Comparison of ENCODE assay signal across 9 cellular contexts in genomic region chr6:35552285-35552917, GRCh38. TPM values are rescaled to one million over a fixed set of nuclear protein-coding genes. Genes with fewer than 3 reads are reported as not detected.
DNase-seq lines count a peak whose midpoint lies in the region; ATAC-seq and TF ChIP-seq lines count a peak whose summit lies in the region.
"Had no signal": no experiment of that assay in that cellular context is flagged by ENCODE, and none has a peak within 500 bp of the region (broad histone marks: within the 10 kb centered on the region; RNA-seq: fewer than 3 reads in every experiment).

No MANE protein-coding gene starts in this region.

- H3K4me3 ChIP-seq in fibroblast of mammary gland (ENCODE audit: control insufficient read depth, low read depth, low read length): no peak overlapping the region

- TF ChIP-seq CTCF in fibroblast of mammary gland (conservative IDR thresholded peaks at IDR 0.05; ENCODE audit: control insufficient read depth, insufficient read depth, low read depth, low read length): peak; percentile 97

- intact Hi-C loops in left cardiac atrium (cut with DNase I): no loop called here

- DNase-seq in ELR (ENCODE audit: low read depth) (peak; percentile 36), NCI-H1694 treated with DMSO at 0.1 percent for 48 hours (lab: John Stamatoyannopoulos, UW) (peak; percentile 14), fibroblast of mammary gland (ENCODE audit: low read depth) (peak; percentile 56), LoVo (ENCODE audit: low spot score) (no peak), left cardiac atrium (no peak)
- peak; percentile 10 for DNase-seq in activated CD8-positive, alpha-beta memory T cell treated with anti-CD3 and anti-CD28 coated beads, Interleukin-2, amount 50 U/mL, for 1 hour (ENCODE audit: extremely low read depth)
- peak; percentile 57 for DNase-seq in stimulated activated CD4-positive, alpha-beta T cell treated with anti-CD3 and anti-CD28 coated beads, Interleukin-12 subunit alpha, Interleukin-12 subunit beta, amount 100 ng/mL, for 4 hours

- ATAC-seq in HG03565 (IDR thresholded peaks at IDR 0.05; ENCODE audit: unreplicated experiment) (no peak), left cardiac atrium (no peak)

RNA-seq across cellular contexts. Expression of gene TULP1, which starts 39.7 kb away (rescaled TPM):
- under 1 TPM in 1 of 2 donors, not detected in 1; 0.32 TPM for total RNA-seq in left cardiac atrium
- total RNA-seq: T-helper 1 cell treated with Interleukin-12 subunit alpha and Interleukin-12 subunit beta and Interleukin-4 antibody, amounts not matched to agents 30 ng/mL and 1 ng/mL, for 36 hours had no signal

RNA-seq across cellular contexts. Expression of gene TEAD3, which starts 55.5 kb away (rescaled TPM):
- 10 to 100 TPM; 22.4 to 39.6 TPM for total RNA-seq in left cardiac atrium

Comparison
In these comparisons a context has a peak if more than half of its experiments do, and no peak if none do; other contexts are left out.
1. DNase-seq: peak in ELR (single experiment), NCI-H1694 treated with DMSO at 0.1 percent for 48 hours (single experiment), activated CD8-positive, alpha-beta memory T cell treated with anti-CD3 and anti-CD28 coated beads, Interleukin-2, amount 50 U/mL, for 1 hour (single experiment), fibroblast of mammary gland (single experiment) and stimulated activated CD4-positive, alpha-beta T cell treated with anti-CD3 and anti-CD28 coated beads, Interleukin-12 subunit alpha, Interleukin-12 subunit beta, amount 100 ng/mL, for 4 hours (single experiment); none in LoVo (single experiment) and left cardiac atrium (single experiment).